Comparison of ENCODE assay signal across 26 cellular contexts in genomic region chr16:57559075-57559790, GRCh38. TPM values are rescaled to one million over a fixed set of nuclear protein-coding genes. Genes with fewer than 3 reads are reported as not detected.
"Had no signal": no experiment of that assay in that cellular context is flagged by ENCODE, and none has a peak within 500 bp of the region (broad histone marks: within the 10 kb centered on the region; RNA-seq: fewer than 3 reads in every experiment).

No MANE protein-coding gene starts in this region.

- H3K27ac ChIP-seq: esophagus muscularis mucosa, foreskin keratinocyte, heart right ventricle, sigmoid colon, SJCRH30, stomach, tibial artery had no signal

- ATAC-seq: activated CD4-positive, alpha-beta T cell treated with anti-CD3 and anti-CD28 coated beads for 36 hours; activated CD8-positive, alpha-beta T cell treated with anti-CD3 and anti-CD28 coated beads, Interleukin-2, amount 10 ng/mL, durations not matched to agents 7 days and 5 days; activated naive CD8-positive, alpha-beta T cell treated with anti-CD3 and anti-CD28 coated beads, Interleukin-2, amount 50 U/mL, for 24 hours; activated T-cell treated with anti-CD3 and anti-CD28 coated beads, Interleukin-2, amount 50 U/mL, for 4 hours; foreskin keratinocyte; heart right ventricle; left cardiac atrium; stimulated activated memory B cell treated with anti-CD40 and anti-IgM and Interleukin-4, amounts not matched to agents 10 μg/mL and 1 μg/mL and 100 μg/mL, for 72 hours had no signal

- H3K27ac Mint-ChIP-seq: activated CD4-positive, alpha-beta T cell treated with anti-CD3 and anti-CD28 coated beads for 36 hours; activated naive CD4-positive, alpha-beta T cell treated with anti-CD3 and anti-CD28 coated beads, Interleukin-2, amount 50 U/mL, for 24 hours; activated naive CD8-positive, alpha-beta T cell treated with anti-CD3 and anti-CD28 coated beads, Interleukin-2, amount 50 U/mL, for 24 hours; activated T-helper 2 cell treated with anti-CD3 and anti-CD28 coated beads, Interferon-gamma antibody, Interleukin-2, Interleukin-4, amounts not matched to agents 10 μg/mL and 5 μg/mL and 100 μg/mL, durations not matched to agents 14 hours and 24 hours and 36 hours; nephron; progenitor cell of endocrine pancreas had no signal

- H3K4me1 Mint-ChIP-seq: nephron had no signal

- H3K36me3 ChIP-seq: esophagus muscularis mucosa, heart right ventricle, sigmoid colon, SJCRH30, stomach, tibial artery had no signal

- H3K4me3 ChIP-seq: esophagus muscularis mucosa, heart right ventricle, sigmoid colon, SJCRH30, stomach, tibial artery had no signal

- H3K27me3 Mint-ChIP-seq: activated naive CD4-positive, alpha-beta T cell treated with anti-CD3 and anti-CD28 coated beads, Interleukin-2, amount 50 U/mL, for 24 hours; activated naive CD8-positive, alpha-beta T cell treated with anti-CD3 and anti-CD28 coated beads, Interleukin-2, amount 50 U/mL, for 24 hours; stimulated activated memory B cell treated with anti-CD40 and anti-IgM and Interleukin-4, amounts not matched to agents 10 μg/mL and 1 μg/mL and 100 μg/mL, for 72 hours had no signal

- DNase-seq: activated CD4-positive, alpha-beta T cell treated with anti-CD3 and anti-CD28 coated beads for 36 hours; activated CD4-positive, CD25-positive, alpha-beta regulatory T cell; activated CD8-positive, alpha-beta T cell treated with anti-CD3 and anti-CD28 coated beads, Interleukin-2, amount 10 ng/mL, durations not matched to agents 7 days and 5 days; activated naive CD8-positive, alpha-beta T cell treated with anti-CD3 and anti-CD28 coated beads, Interleukin-2, amount 50 U/mL, for 24 hours; activated T-cell treated with anti-CD3 and anti-CD28 coated beads, Interleukin-2, amount 50 U/mL, for 4 hours; amygdala; central memory CD4-positive, alpha-beta T cell; foreskin keratinocyte; heart right ventricle; left cardiac atrium; midbrain; retina; sigmoid colon; SJCRH30; small intestine; stimulated activated CD4-positive, alpha-beta T cell treated with anti-CD3 and anti-CD28 coated beads, Interleukin-4, amount 100 ng/mL, for 24 hours; stomach; T-helper 1 cell; tibial artery had no signal

- H3K4me1 ChIP-seq: esophagus muscularis mucosa, foreskin keratinocyte, heart right ventricle, sigmoid colon, SJCRH30, tibial artery had no signal

- H3K4me3 Mint-ChIP-seq: activated CD4-positive, alpha-beta T cell treated with anti-CD3 and anti-CD28 coated beads for 36 hours; activated CD8-positive, alpha-beta T cell treated with anti-CD3 and anti-CD28 coated beads, Interleukin-2, amount 10 ng/mL, durations not matched to agents 7 days and 5 days; activated naive CD4-positive, alpha-beta T cell treated with anti-CD3 and anti-CD28 coated beads, Interleukin-2, amount 50 U/mL, for 24 hours; activated naive CD8-positive, alpha-beta T cell treated with anti-CD3 and anti-CD28 coated beads, Interleukin-2, amount 50 U/mL, for 24 hours; activated T-cell treated with anti-CD3 and anti-CD28 coated beads, Interleukin-2, amount 50 U/mL, for 4 hours; nephron; stimulated activated memory B cell treated with anti-CD40 and anti-IgM and Interleukin-4, amounts not matched to agents 10 μg/mL and 1 μg/mL and 100 μg/mL, for 72 hours had no signal

RNA-seq across cellular contexts. Expression of gene ADGRG5, which starts 16.8 kb away (rescaled TPM):
- total RNA-seq: foreskin keratinocyte, osteoblast, SJCRH30 had no signal
